In genomic region chr22:16824718-16825687, GRCh38 we compare ENCODE assay signal across 8 cellular contexts.
A peak's percentile ranks its signal among the peaks of the same experiment; 100 is the strongest.
DNase-seq lines count a peak whose midpoint lies in the region; ATAC-seq and TF ChIP-seq lines count a peak whose summit lies in the region.

TSS of gene XKR3 (minus strand) at chr22:16825411. CDS start at chr22:16808073, 17,338 bp downstream.

- H3K27ac Mint-ChIP-seq in memory B cell: peak within 1 kb of the TSS; percentile 48

- peaks cover 11% of the 10 kb centered on the region for H3K4me1 Mint-ChIP-seq in memory B cell

- peak within 1 kb of the TSS; percentile 81 for H3K4me3 Mint-ChIP-seq in memory B cell

- H3K9me3 Mint-ChIP-seq in memory B cell: peaks cover 2% of the 10 kb centered on the region

- ATAC-seq in HG03064 (IDR thresholded peaks at IDR 0.05; ENCODE audit: low read depth, unreplicated experiment) (peak; percentile 76), SK-N-SH treated with all-trans-retinoic acid at 6 μM for 48 hours (peak; percentile 58; the same call in 2 of the 3 replicates), memory B cell (ENCODE audit: low read depth) (peak; percentile 75), GM19397 (IDR thresholded peaks at IDR 0.05; ENCODE audit: unreplicated experiment) (no peak), HG03159 (IDR thresholded peaks at IDR 0.05; ENCODE audit: unreplicated experiment) (no peak)

- DNase-seq in GM03348 (ENCODE audit: low spot score) (peak; percentile 13), memory B cell (ENCODE audit: low spot score in 2 of 2) (no peak), activated gamma-delta T cell treated with Interleukin-2 at 50 U/mL for 16 hours (no peak), hypothalamus (lab: John Stamatoyannopoulos, UW) (no peak)

- H3K36me3 Mint-ChIP-seq in memory B cell: peaks cover 3% of the 10 kb centered on the region

- no peaks in the 10 kb centered on the region for H3K27me3 Mint-ChIP-seq in memory B cell

TF ChIP-seq in SK-N-SH treated with all-trans-retinoic acid at 6 μM for 48 hours, 23 proteins besides CTCF, POLR2A, EP300 and RAD21:
- TF ChIP-seq CREB5 (CRISPR knock-in tag; IDR thresholded peaks at IDR 0.05; ENCODE audit: low read depth): no peak
- no peak for TF ChIP-seq ZFP3 (CRISPR knock-in tag; IDR thresholded peaks at IDR 0.05)
- TF ChIP-seq ZC3H10 (CRISPR knock-in tag; IDR thresholded peaks at IDR 0.05): no peak
- no peak for TF ChIP-seq ARNTL (CRISPR knock-in tag; IDR thresholded peaks at IDR 0.05; ENCODE audit: borderline replicate concordance, low read depth)

Comparison
In these comparisons a context has a peak if more than half of its experiments do, and no peak if none do; other contexts are left out.
1. ATAC-seq: peak in HG03064 (single experiment), SK-N-SH treated with all-trans-retinoic acid at 6 μM for 48 hours (single experiment) and memory B cell (single experiment); none in GM19397 (single experiment) and HG03159 (single experiment).